6 cellular contexts compared by ENCODE assay signal in genomic region chr7:144050884-144051283, GRCh38. TPM values are rescaled to one million over a fixed set of nuclear protein-coding genes. Genes with fewer than 3 reads are reported as not detected.
"Had no signal": no experiment of that assay in that cellular context is flagged by ENCODE, and none has a peak within 500 bp of the region (broad histone marks: within the 10 kb centered on the region; RNA-seq: fewer than 3 reads in every experiment).

No MANE protein-coding gene starts in this region.

RNA-seq across cellular contexts. Expression of gene OR2A5, which starts 2.1 kb away (rescaled TPM):
- total RNA-seq: GM23248, H1, H4, H7, H9, HFFc6 had no signal
- polyA plus RNA-seq: GM23248, H1 had no signal

RNA-seq across cellular contexts. Expression of gene OR2A25, which starts 18.7 kb away (rescaled TPM):
- total RNA-seq: GM23248, H1, H4, H7, HFFc6 had no signal
- polyA plus RNA-seq: GM23248, H1 had no signal

RNA-seq across cellular contexts. Expression of gene OR2A12, which starts 35.2 kb away (rescaled TPM):
- total RNA-seq: GM23248, H1, H4, H7, H9, HFFc6 had no signal
- polyA plus RNA-seq: GM23248, H1 had no signal

RNA-seq across cellular contexts. Expression of gene OR6B1, which starts 50.8 kb away (rescaled TPM):
- total RNA-seq: GM23248, H1, H4, H7, H9, HFFc6 had no signal
- polyA plus RNA-seq: GM23248, H1 had no signal

RNA-seq across cellular contexts. Expression of gene OR2A2, which starts 58.5 kb away (rescaled TPM):
- total RNA-seq: GM23248, H1, H4, H7, H9, HFFc6 had no signal
- polyA plus RNA-seq: GM23248, H1 had no signal
